18 cellular contexts compared by ENCODE assay signal in genomic region chr13:42981317-42981716, GRCh38. TPM values are rescaled to one million over a fixed set of nuclear protein-coding genes. Genes with fewer than 3 reads are reported as not detected.
A peak's percentile ranks its signal among the peaks of the same experiment; 100 is the strongest.
DNase-seq lines count a peak whose midpoint lies in the region; ATAC-seq and TF ChIP-seq lines count a peak whose summit lies in the region.
"Had no signal": no experiment of that assay in that cellular context is flagged by ENCODE, and none has a peak within 500 bp of the region (broad histone marks: within the 10 kb centered on the region; RNA-seq: fewer than 3 reads in every experiment).

No MANE protein-coding gene starts in this region.

- H3K27me3 ChIP-seq in SK-N-SH (ENCODE audit: insufficient read depth): no peaks in the 10 kb centered on the region
- H3K27me3 ChIP-seq in smooth muscle cell (ENCODE audit: low read depth): no peaks in the 10 kb centered on the region
- H3K27me3 ChIP-seq in upper lobe of right lung: no peaks in the 10 kb centered on the region
- H3K27me3 ChIP-seq: BLaER1, cardiac muscle cell, foreskin keratinocyte had no signal

- H3K27ac ChIP-seq in SK-N-SH (ENCODE audit: low read depth in 2 of 2, low read length in 1 of 2) (no peak overlapping the region; a peak in 1 of 4 replicates), smooth muscle cell (ENCODE audit: low read depth) (peak overlapping the region; percentile 89), upper lobe of right lung (no peak overlapping the region)
- H3K27ac ChIP-seq: BLaER1, foreskin keratinocyte had no signal

- no peaks in the 10 kb centered on the region for H3F3A ChIP-seq in SK-N-SH (replicated peaks; ENCODE audit: insufficient read depth)
- peaks cover 3% of the 10 kb centered on the region for H3F3A ChIP-seq in smooth muscle cell (ENCODE audit: low read depth)

- TF ChIP-seq RAD21 in SK-N-SH (IDR thresholded peaks at IDR 0.05; ENCODE audit: low read length): no peak

- H3K36me3 ChIP-seq in SK-N-SH (replicated peaks in 1 of 2; ENCODE audit: control insufficient read depth in 1 of 2, insufficient read depth in 2 of 2, low read length in 1 of 2): no peaks in the 10 kb centered on the region
- no peaks in the 10 kb centered on the region for H3K36me3 ChIP-seq in smooth muscle cell (ENCODE audit: low read depth)
- no peaks in the 10 kb centered on the region for H3K36me3 ChIP-seq in upper lobe of right lung
- H3K36me3 ChIP-seq: BLaER1, cardiac muscle cell, HAP-1 had no signal

- H3K9me3 ChIP-seq in SK-N-SH: no peaks in the 10 kb centered on the region
- H3K9me3 ChIP-seq in smooth muscle cell (replicated peaks; ENCODE audit: low read depth): no peaks in the 10 kb centered on the region
- H3K9me3 ChIP-seq in upper lobe of right lung: no peaks in the 10 kb centered on the region
- H3K9me3 ChIP-seq: HAP-1 had no signal

- H3K36me3 Mint-ChIP-seq in T-helper 2 cell treated with Interferon-gamma antibody and Interleukin-4, amounts not matched to agents 5 μg/mL and 100 μg/mL, for 36 hours (ENCODE audit: low read depth): peaks cover 47% of the 10 kb centered on the region

- H2AFZ ChIP-seq in SK-N-SH (ENCODE audit: low read depth) (no peak overlapping the region; the same call in 1 of the 2 replicates), smooth muscle cell (ENCODE audit: low read depth) (peak overlapping the region; percentile 4)

- no peaks in the 10 kb centered on the region for H3K9me2 ChIP-seq in SK-N-SH

- H3K4me2 ChIP-seq in SK-N-SH (no peak overlapping the region; the same call in 1 of the 2 replicates), smooth muscle cell (peak overlapping the region; percentile 76)
- H3K4me2 ChIP-seq: BLaER1 had no signal

- H3K4me3 ChIP-seq in SK-N-SH (ENCODE audit: low read depth in 2 of 2, low read length in 1 of 2) (no peak overlapping the region), smooth muscle cell (no peak overlapping the region), upper lobe of right lung (no peak overlapping the region)
- H3K4me3 ChIP-seq: BLaER1, cardiac muscle cell, HAP-1 had no signal

- H3K9me3 Mint-ChIP-seq in T-helper 2 cell treated with Interferon-gamma antibody and Interleukin-4, amounts not matched to agents 5 μg/mL and 100 μg/mL, for 36 hours: peaks cover 8% of the 10 kb centered on the region

- TF ChIP-seq EP300 in SK-N-SH (IDR thresholded peaks at IDR 0.05; ENCODE audit: borderline replicate concordance in 1 of 2, low read depth in 1 of 2, low read length in 1 of 2): peak; percentile 3 to 85; a peak in 3 of 4 replicates

- TF ChIP-seq CTCF in SK-N-SH (IDR thresholded peaks at IDR 0.05) (no peak), smooth muscle cell (IDR thresholded peaks at IDR 0.05; ENCODE audit: borderline replicate concordance, insufficient read depth, poor library complexity, severe bottlenecking) (no peak), upper lobe of right lung (IDR thresholded peaks at IDR 0.05) (no peak)

- H3K4me1 Mint-ChIP-seq in T-helper 2 cell treated with Interferon-gamma antibody and Interleukin-4, amounts not matched to agents 5 μg/mL and 100 μg/mL, for 36 hours (ENCODE audit: low read depth): peaks cover 30% of the 10 kb centered on the region

- H3K27ac Mint-ChIP-seq in T-helper 2 cell treated with Interferon-gamma antibody and Interleukin-4, amounts not matched to agents 5 μg/mL and 100 μg/mL, for 36 hours: no peak overlapping the region
- H3K27ac Mint-ChIP-seq: activated CD4-positive, alpha-beta memory T cell treated with anti-CD3 and anti-CD28 coated beads for 36 hours; activated naive CD4-positive, alpha-beta T cell treated with anti-CD3 and anti-CD28 coated beads, Interleukin-2, amount 50 U/mL, for 72 hours had no signal

- intact Hi-C loops in upper lobe of right lung (cut with DNase I): no loop called here

- no peak overlapping the region for H3K4me3 Mint-ChIP-seq in T-helper 2 cell treated with Interferon-gamma antibody and Interleukin-4, amounts not matched to agents 5 μg/mL and 100 μg/mL, for 36 hours
- H3K4me3 Mint-ChIP-seq: activated CD4-positive, alpha-beta memory T cell treated with anti-CD3 and anti-CD28 coated beads for 36 hours had no signal

- WGBS in SK-N-SH (ENCODE audit: low lambda C conversion rate): 11% methylated on average over 3 of the region's 3 CpGs
- 49% methylated on average over 3 of the region's 3 CpGs for WGBS in smooth muscle cell (ENCODE audit: low lambda C conversion rate)

- no peaks in the 10 kb centered on the region for H3K27me3 Mint-ChIP-seq in T-helper 2 cell treated with Interferon-gamma antibody and Interleukin-4, amounts not matched to agents 5 μg/mL and 100 μg/mL, for 36 hours (ENCODE audit: low read depth)
- H3K27me3 Mint-ChIP-seq: activated CD4-positive, alpha-beta memory T cell treated with anti-CD3 and anti-CD28 coated beads for 36 hours had no signal

- H3K9ac ChIP-seq in SK-N-SH (no peak overlapping the region), smooth muscle cell (ENCODE audit: low read depth) (peak overlapping the region; percentile 43)
- H3K9ac ChIP-seq: BLaER1 had no signal

- H3K79me2 ChIP-seq in SK-N-SH (ENCODE audit: insufficient read depth) (no peaks in the 10 kb centered on the region), smooth muscle cell (ENCODE audit: low read depth) (no peaks in the 10 kb centered on the region)

- CTCF ChIA-PET in SK-N-SH (lab: Yijun Ruan, JAX): no interaction called here

- peaks cover 0 to 5% of the 10 kb centered on the region in 2 experiments; a peak in 1 of 4 replicates for H3K4me1 ChIP-seq in SK-N-SH (ENCODE audit: control insufficient read depth in 1 of 2, insufficient read depth in 2 of 2, low read depth in 1 of 2, low read length in 1 of 2)
- H3K4me1 ChIP-seq in smooth muscle cell (ENCODE audit: low read depth): peaks cover 11% of the 10 kb centered on the region
- H3K4me1 ChIP-seq in upper lobe of right lung: peaks cover 5% of the 10 kb centered on the region
- H3K4me1 ChIP-seq: BLaER1 had no signal

- POLR2A ChIA-PET in SK-N-SH (lab: Yijun Ruan, JAX): no interaction called here

- peak; percentile 73 for DNase-seq in GM04503 (ENCODE audit: low read depth)
- DNase-seq in SK-N-SH: no peak
- peak; percentile 88 for DNase-seq in fibroblast of gingiva (ENCODE audit: low read depth)
- DNase-seq in smooth muscle cell (lab: John Stamatoyannopoulos, UW; ENCODE audit: unreplicated experiment): no peak
- no peak for DNase-seq in T-helper 2 cell treated with Interferon-gamma antibody and Interleukin-4, amounts not matched to agents 5 μg/mL and 100 μg/mL, for 36 hours (ENCODE audit: low spot score)
- no peak for DNase-seq in kidney glomerular epithelial cell (lab: John Stamatoyannopoulos, UW)
- no peak for DNase-seq in upper lobe of right lung
- DNase-seq: activated CD4-positive, alpha-beta memory T cell treated with anti-CD3 and anti-CD28 coated beads for 36 hours; activated T-cell treated with anti-CD3 and anti-CD28 coated beads, Interleukin-2, amount 50 U/mL, for 1 hour; effector CD4-positive, alpha-beta T cell; left cardiac atrium; stimulated activated CD4-positive, alpha-beta T cell treated with anti-CD3 and anti-CD28 coated beads, Interleukin-4, amount 100 ng/mL, for 24 hours had no signal

- no peak for ATAC-seq in upper lobe of right lung
- ATAC-seq: activated naive CD4-positive, alpha-beta T cell treated with anti-CD3 and anti-CD28 coated beads, Interleukin-2, amount 50 U/mL, for 72 hours; left cardiac atrium; Panc1 had no signal

- H4K20me1 ChIP-seq in SK-N-SH (ENCODE audit: insufficient read depth): no peaks in the 10 kb centered on the region
- no peaks in the 10 kb centered on the region for H4K20me1 ChIP-seq in smooth muscle cell (ENCODE audit: low read depth)
- H4K20me1 ChIP-seq: BLaER1 had no signal

TF ChIP-seq in SK-N-SH, 30 proteins besides CTCF, POLR2A, EP300 and RAD21 (continues in another document):
- TF ChIP-seq IRF3 (IDR thresholded peaks at IDR 0.05; ENCODE audit: low read depth, low read length): no peak
- 0 out of 2 replicates have a peak, but pooled peaks have one; percentile 25 for TF ChIP-seq ZBTB33 (IDR thresholded peaks at IDR 0.05; ENCODE audit: borderline replicate concordance, low read depth)
- no peak for TF ChIP-seq EZH2phosphoT487 (IDR thresholded peaks at IDR 0.05; ENCODE audit: borderline replicate concordance, low read depth)
- TF ChIP-seq FOSL2 (IDR thresholded peaks at IDR 0.05; ENCODE audit: borderline replicate concordance, low read depth): no peak; the same call in 1 of the 2 replicates
- TF ChIP-seq RXRA (IDR thresholded peaks at IDR 0.05; ENCODE audit: borderline replicate concordance, low read depth): no peak

RNA-seq across cellular contexts. Expression of gene EPSTI1, which starts 10.7 kb away (rescaled TPM):
- polyA plus RNA-seq in SK-N-SH (2012; rRNA removed) (0.02 TPM in 1 of 2 replicates, not detected in the other), smooth muscle cell (2.4 and 9.1 TPM in 2 replicates)
- polyA plus RNA-seq in SK-N-SH (2012; cell fraction: cytosol; rRNA removed): 0.01 and 0.04 TPM in 2 replicates
- 0.02 TPM in 1 of 2 replicates, not detected in the other for polyA plus RNA-seq in SK-N-SH (2012; cell fraction: nucleus; rRNA removed)
- total RNA-seq in smooth muscle cell (3.3 and 13.9 TPM in 2 replicates), upper lobe of right lung (24.7 TPM)

RNA-seq across cellular contexts. Expression of gene DNAJC15, which starts 42.1 kb away (rescaled TPM):
- polyA plus RNA-seq in SK-N-SH (2012; rRNA removed) (13.6 and 18.4 TPM in 2 replicates), smooth muscle cell (6.9 and 15.6 TPM in 2 replicates)
- 17.4 and 17.6 TPM in 2 replicates for polyA plus RNA-seq in SK-N-SH (2012; cell fraction: cytosol; rRNA removed)
- polyA plus RNA-seq in SK-N-SH (2012; cell fraction: nucleus; rRNA removed): 6.2 and 6.7 TPM in 2 replicates
- total RNA-seq in smooth muscle cell (4.3 and 4.4 TPM in 2 replicates), upper lobe of right lung (15.1 TPM)

Comparison
In these comparisons a context has a peak if more than half of its experiments do, and no peak if none do; other contexts are left out.
1. DNase-seq: peak in GM04503 (single experiment) and fibroblast of gingiva (single experiment); none in SK-N-SH (single experiment), smooth muscle cell (single experiment), T-helper 2 cell treated with Interferon-gamma antibody and Interleukin-4, amounts not matched to agents 5 μg/mL and 100 μg/mL, for 36 hours (single experiment), kidney glomerular epithelial cell (single experiment) and upper lobe of right lung (single experiment).